ENCODE assay signal across 1 cellular context in the genomic region with DNA sequence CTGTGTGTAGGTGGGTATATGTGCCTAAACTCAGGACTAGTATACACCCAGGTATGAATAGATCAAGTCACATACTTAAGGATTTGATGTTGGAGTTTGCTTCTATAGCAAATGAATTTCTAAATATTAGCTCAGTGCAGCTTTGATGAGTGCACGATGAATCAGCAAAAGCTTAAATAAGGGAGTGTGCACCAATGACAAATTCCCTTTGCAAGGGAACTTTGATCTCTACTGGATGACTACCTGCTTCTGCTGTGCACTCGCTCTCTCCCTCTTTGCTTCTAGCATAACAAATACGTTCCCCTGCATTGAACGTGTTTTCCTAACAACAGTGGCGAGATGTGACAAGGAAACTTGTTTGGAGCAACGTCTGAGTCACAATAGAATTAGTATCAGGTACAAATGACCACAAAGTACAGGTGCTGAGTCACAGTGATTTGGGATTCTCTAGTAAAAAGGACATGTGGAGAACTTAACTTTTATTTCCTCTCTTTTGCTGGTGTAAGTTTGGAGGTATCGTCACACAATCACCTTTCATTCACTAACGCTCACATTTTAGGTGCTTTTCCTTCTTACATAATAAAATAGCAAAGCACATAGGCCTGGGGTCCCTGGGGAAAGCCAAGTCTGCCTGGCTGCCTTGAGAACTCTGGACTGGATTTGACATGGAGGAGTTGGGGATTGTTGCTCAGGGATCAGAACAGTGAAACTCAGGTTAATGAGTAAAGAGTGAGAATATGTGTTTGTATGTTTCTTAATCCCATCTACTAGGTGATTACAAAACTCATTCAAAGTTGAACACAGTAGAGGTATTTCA.
TF ChIP-seq lines count a peak whose summit lies in the region.

No MANE protein-coding gene starts in this region.

TF ChIP-seq in HepG2, 621 proteins besides CTCF, POLR2A, EP300 and RAD21 (continued from another document and continues in another):
- TF ChIP-seq, protein P1, sequence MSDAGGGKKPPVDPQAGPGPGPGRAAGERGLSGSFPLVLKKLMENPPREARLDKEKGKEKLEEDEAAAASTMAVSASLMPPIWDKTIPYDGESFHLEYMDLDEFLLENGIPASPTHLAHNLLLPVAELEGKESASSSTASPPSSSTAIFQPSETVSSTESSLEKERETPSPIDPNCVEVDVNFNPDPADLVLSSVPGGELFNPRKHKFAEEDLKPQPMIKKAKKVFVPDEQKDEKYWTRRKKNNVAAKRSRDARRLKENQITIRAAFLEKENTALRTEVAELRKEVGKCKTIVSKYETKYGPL (CRISPR knock-in tag; IDR thresholded peaks at IDR 0.05), result no peak
- no peak for TF ChIP-seq HNRNPLL (IDR thresholded peaks at IDR 0.05; ENCODE audit: low read depth, low read length, poor library complexity, severe bottlenecking)
- no peak for TF ChIP-seq ZNF101 (CRISPR knock-in tag; IDR thresholded peaks at IDR 0.05; ENCODE audit: borderline replicate concordance, low read depth)
- TF ChIP-seq ZNF747 (CRISPR knock-in tag; IDR thresholded peaks at IDR 0.05; ENCODE audit: borderline replicate concordance), result peak; percentile 73; the same call in 1 of the 2 replicates
- TF ChIP-seq ZNF580 (CRISPR knock-in tag; IDR thresholded peaks at IDR 0.05; ENCODE audit: borderline replicate concordance, low read depth), result peak; percentile 96
- TF ChIP-seq EZH2 (conservative IDR thresholded peaks at IDR 0.05; ENCODE audit: low read depth, low read length), result no peak
- no peak for TF ChIP-seq ZC3H13 (CRISPR knock-in tag; IDR thresholded peaks at IDR 0.05)
- peak; percentile 28; the same call in 1 of the 2 replicates for TF ChIP-seq GFI1 (CRISPR knock-in tag; IDR thresholded peaks at IDR 0.05; ENCODE audit: borderline replicate concordance)
- TF ChIP-seq TBX2 (CRISPR knock-in tag; IDR thresholded peaks at IDR 0.05; ENCODE audit: borderline replicate concordance), result peak; percentile 94
- peak; percentile 67 for TF ChIP-seq MED8 (CRISPR knock-in tag; IDR thresholded peaks at IDR 0.05; ENCODE audit: insufficient replicate concordance)
- TF ChIP-seq, protein P2, sequence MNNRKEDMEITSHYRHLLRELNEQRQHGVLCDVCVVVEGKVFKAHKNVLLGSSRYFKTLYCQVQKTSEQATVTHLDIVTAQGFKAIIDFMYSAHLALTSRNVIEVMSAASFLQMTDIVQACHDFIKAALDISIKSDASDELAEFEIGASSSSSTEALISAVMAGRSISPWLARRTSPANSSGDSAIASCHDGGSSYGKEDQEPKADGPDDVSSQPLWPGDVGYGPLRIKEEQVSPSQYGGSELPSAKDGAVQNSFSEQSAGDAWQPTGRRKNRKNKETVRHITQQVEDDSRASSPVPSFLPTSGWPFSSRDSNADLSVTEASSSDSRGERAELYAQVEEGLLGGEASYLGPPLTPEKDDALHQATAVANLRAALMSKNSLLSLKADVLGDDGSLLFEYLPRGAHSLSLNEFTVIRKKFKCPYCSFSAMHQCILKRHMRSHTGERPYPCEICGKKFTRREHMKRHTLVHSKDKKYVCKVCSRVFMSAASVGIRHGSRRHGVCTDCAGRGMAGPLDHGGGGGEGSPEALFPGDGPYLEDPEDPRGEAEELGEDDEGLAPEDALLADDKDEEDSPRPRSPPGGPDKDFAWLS (CRISPR knock-in tag; IDR thresholded peaks at IDR 0.05; ENCODE audit: borderline replicate concordance), result no peak
- peak; percentile 20; the same call in 1 of the 2 replicates for TF ChIP-seq ZNF343 (CRISPR knock-in tag; IDR thresholded peaks at IDR 0.05)
- TF ChIP-seq ZNF383 (CRISPR knock-in tag; IDR thresholded peaks at IDR 0.05; ENCODE audit: borderline replicate concordance), result no peak
- TF ChIP-seq NPAS2 (CRISPR knock-in tag; IDR thresholded peaks at IDR 0.05; ENCODE audit: borderline replicate concordance), result no peak
- TF ChIP-seq RFX3 (CRISPR knock-in tag; IDR thresholded peaks at IDR 0.05), result no peak
- TF ChIP-seq NR3C1 (CRISPR knock-in tag; IDR thresholded peaks at IDR 0.05), result no peak
- peak; percentile 79 for TF ChIP-seq ZSCAN21 (CRISPR knock-in tag; IDR thresholded peaks at IDR 0.05; ENCODE audit: borderline replicate concordance)
- peak; percentile 11; the same call in 1 of the 2 replicates for TF ChIP-seq ONECUT2 (CRISPR knock-in tag; IDR thresholded peaks at IDR 0.05)
- peak; percentile 17; the same call in 1 of the 2 replicates for TF ChIP-seq ZMYM2 (CRISPR knock-in tag; IDR thresholded peaks at IDR 0.05)
- TF ChIP-seq KLF15 (CRISPR knock-in tag; IDR thresholded peaks at IDR 0.05; ENCODE audit: borderline replicate concordance), result no peak; the same call in 1 of the 2 replicates
- no peak for TF ChIP-seq CC2D1A (CRISPR knock-in tag; IDR thresholded peaks at IDR 0.05)
- no peak for TF ChIP-seq ZKSCAN5 (CRISPR knock-in tag; IDR thresholded peaks at IDR 0.05)
- no peak for TF ChIP-seq CEBPZ (IDR thresholded peaks at IDR 0.05; ENCODE audit: low read length)
- TF ChIP-seq HMGA1 (CRISPR knock-in tag; conservative IDR thresholded peaks at IDR 0.05), result no peak
- no peak for TF ChIP-seq GPN1 (CRISPR knock-in tag; IDR thresholded peaks at IDR 0.05; ENCODE audit: borderline replicate concordance)
- TF ChIP-seq KAT8 (CRISPR knock-in tag; IDR thresholded peaks at IDR 0.05), result peak; percentile 88
- TF ChIP-seq, protein P3, sequence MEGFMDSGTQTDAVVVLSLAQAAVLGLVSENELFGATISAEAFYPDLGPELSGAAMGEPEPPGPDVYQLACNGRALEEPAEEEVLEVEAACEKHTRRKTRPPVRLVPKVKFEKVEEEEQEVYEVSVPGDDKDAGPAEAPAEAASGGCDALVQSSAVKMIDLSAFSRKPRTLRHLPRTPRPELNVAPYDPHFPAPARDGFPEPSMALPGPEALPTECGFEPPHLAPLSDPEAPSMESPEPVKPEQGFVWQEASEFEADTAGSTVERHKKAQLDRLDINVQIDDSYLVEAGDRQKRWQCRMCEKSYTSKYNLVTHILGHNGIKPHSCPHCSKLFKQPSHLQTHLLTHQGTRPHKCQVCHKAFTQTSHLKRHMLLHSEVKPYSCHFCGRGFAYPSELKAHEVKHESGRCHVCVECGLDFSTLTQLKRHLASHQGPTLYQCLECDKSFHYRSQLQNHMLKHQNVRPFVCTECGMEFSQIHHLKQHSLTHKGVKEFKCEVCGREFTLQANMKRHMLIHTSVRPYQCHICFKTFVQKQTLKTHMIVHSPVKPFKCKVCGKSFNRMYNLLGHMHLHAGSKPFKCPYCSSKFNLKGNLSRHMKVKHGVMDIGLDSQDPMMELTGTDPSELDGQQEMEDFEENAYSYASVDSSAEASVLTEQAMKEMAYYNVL (CRISPR knock-in tag; IDR thresholded peaks at IDR 0.05; ENCODE audit: borderline replicate concordance), result peak; percentile 74; the same call in 1 of the 2 replicates
- no peak for TF ChIP-seq CBX1 (IDR thresholded peaks at IDR 0.05; ENCODE audit: low read depth)
- peak; percentile 92; the same call in 1 of the 2 replicates for TF ChIP-seq ZKSCAN8 (CRISPR knock-in tag; IDR thresholded peaks at IDR 0.05; ENCODE audit: borderline replicate concordance)
- no peak for TF ChIP-seq ZNF7 (CRISPR knock-in tag; IDR thresholded peaks at IDR 0.05)
- TF ChIP-seq SCMH1 (CRISPR knock-in tag; IDR thresholded peaks at IDR 0.05; ENCODE audit: borderline replicate concordance), result no peak
- no peak for TF ChIP-seq ATRX (CRISPR knock-in tag; IDR thresholded peaks at IDR 0.05; ENCODE audit: borderline replicate concordance)
- peak; percentile 99 for TF ChIP-seq HNF4A (CRISPR knock-in tag; IDR thresholded peaks at IDR 0.05)
- TF ChIP-seq MTF2 (CRISPR knock-in tag; IDR thresholded peaks at IDR 0.05; ENCODE audit: borderline replicate concordance), result no peak
- TF ChIP-seq SALL1 (CRISPR knock-in tag; IDR thresholded peaks at IDR 0.05), result peak; percentile 88
- TF ChIP-seq ZNF83 (CRISPR knock-in tag; IDR thresholded peaks at IDR 0.05; ENCODE audit: borderline replicate concordance), result no peak
- TF ChIP-seq, protein P4, sequence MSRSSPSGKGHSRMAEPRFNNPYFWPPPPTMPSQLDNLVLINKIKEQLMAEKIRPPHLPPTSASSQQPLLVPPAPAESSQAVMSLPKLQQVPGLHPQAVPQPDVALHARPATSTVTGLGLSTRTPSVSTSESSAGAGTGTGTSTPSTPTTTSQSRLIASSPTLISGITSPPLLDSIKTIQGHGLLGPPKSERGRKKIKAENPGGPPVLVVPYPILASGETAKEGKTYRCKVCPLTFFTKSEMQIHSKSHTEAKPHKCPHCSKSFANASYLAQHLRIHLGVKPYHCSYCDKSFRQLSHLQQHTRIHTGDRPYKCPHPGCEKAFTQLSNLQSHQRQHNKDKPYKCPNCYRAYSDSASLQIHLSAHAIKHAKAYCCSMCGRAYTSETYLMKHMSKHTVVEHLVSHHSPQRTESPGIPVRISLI (CRISPR knock-in tag; IDR thresholded peaks at IDR 0.05; ENCODE audit: borderline replicate concordance), result no peak
- TF ChIP-seq ISL2 (CRISPR knock-in tag; IDR thresholded peaks at IDR 0.05), result peak; percentile 91
- TF ChIP-seq, protein P5, sequence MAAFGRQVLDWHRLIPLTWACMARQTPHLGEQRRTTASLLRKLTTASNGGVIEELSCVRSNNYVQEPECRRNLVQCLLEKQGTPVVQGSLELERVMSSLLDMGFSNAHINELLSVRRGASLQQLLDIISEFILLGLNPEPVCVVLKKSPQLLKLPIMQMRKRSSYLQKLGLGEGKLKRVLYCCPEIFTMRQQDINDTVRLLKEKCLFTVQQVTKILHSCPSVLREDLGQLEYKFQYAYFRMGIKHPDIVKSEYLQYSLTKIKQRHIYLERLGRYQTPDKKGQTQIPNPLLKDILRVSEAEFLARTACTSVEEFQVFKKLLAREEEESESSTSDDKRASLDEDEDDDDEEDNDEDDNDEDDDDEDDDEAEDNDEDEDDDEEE (CRISPR knock-in tag; IDR thresholded peaks at IDR 0.05), result no peak
- TF ChIP-seq, protein P6, sequence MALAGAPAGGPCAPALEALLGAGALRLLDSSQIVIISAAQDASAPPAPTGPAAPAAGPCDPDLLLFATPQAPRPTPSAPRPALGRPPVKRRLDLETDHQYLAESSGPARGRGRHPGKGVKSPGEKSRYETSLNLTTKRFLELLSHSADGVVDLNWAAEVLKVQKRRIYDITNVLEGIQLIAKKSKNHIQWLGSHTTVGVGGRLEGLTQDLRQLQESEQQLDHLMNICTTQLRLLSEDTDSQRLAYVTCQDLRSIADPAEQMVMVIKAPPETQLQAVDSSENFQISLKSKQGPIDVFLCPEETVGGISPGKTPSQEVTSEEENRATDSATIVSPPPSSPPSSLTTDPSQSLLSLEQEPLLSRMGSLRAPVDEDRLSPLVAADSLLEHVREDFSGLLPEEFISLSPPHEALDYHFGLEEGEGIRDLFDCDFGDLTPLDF (CRISPR knock-in tag; IDR thresholded peaks at IDR 0.05), result no peak; the same call in 1 of the 2 replicates
- TF ChIP-seq ZNF737 (CRISPR knock-in tag; IDR thresholded peaks at IDR 0.05; ENCODE audit: borderline replicate concordance), result no peak
- no peak for TF ChIP-seq ZNF251 (CRISPR knock-in tag; IDR thresholded peaks at IDR 0.05)
- TF ChIP-seq ZNF879 (CRISPR knock-in tag; IDR thresholded peaks at IDR 0.05), result 0 out of 2 replicates have a peak, but pooled peaks have one; percentile 51
- TF ChIP-seq ZNF20 (CRISPR knock-in tag; IDR thresholded peaks at IDR 0.05), result no peak
- no peak for TF ChIP-seq ATAD3A (CRISPR knock-in tag; IDR thresholded peaks at IDR 0.05)
- no peak for TF ChIP-seq ZNF225 (CRISPR knock-in tag; IDR thresholded peaks at IDR 0.05)
- no peak; the same call in 1 of the 2 replicates for TF ChIP-seq TFDP1 (CRISPR knock-in tag; IDR thresholded peaks at IDR 0.05; ENCODE audit: borderline replicate concordance)
- TF ChIP-seq, protein P7, sequence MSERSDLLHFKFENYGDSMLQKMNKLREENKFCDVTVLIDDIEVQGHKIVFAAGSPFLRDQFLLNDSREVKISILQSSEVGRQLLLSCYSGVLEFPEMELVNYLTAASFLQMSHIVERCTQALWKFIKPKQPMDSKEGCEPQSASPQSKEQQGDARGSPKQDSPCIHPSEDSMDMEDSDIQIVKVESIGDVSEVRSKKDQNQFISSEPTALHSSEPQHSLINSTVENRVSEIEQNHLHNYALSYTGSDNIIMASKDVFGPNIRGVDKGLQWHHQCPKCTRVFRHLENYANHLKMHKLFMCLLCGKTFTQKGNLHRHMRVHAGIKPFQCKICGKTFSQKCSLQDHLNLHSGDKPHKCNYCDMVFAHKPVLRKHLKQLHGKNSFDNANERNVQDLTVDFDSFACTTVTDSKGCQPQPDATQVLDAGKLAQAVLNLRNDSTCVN (CRISPR knock-in tag; IDR thresholded peaks at IDR 0.05; ENCODE audit: borderline replicate concordance), result peak; percentile 59; the same call in 1 of the 2 replicates
